ENCODE assay signal across 21 cellular contexts in genomic region chr1:20087668-20088067, GRCh38. TPM values are rescaled to one million over a fixed set of nuclear protein-coding genes. Genes with fewer than 3 reads are reported as not detected.
A peak's percentile ranks its signal among the peaks of the same experiment; 100 is the strongest.
DNase-seq lines count a peak whose midpoint lies in the region; ATAC-seq, FAIRE-seq and TF ChIP-seq lines count a peak whose summit lies in the region.
"Had no signal": no experiment of that assay in that cellular context is flagged by ENCODE, and none has a peak within 500 bp of the region (broad histone marks: within the 10 kb centered on the region; RNA-seq: fewer than 3 reads in every experiment).

No MANE protein-coding gene starts in this region.

- H4K20me1 ChIP-seq in Loucy (ENCODE audit: insufficient read depth, low read length, poor library complexity, severe bottlenecking): no peaks in the 10 kb centered on the region
- H4K20me1 ChIP-seq in H1 (replicated peaks in 1 of 2; ENCODE audit: control insufficient read depth in 1 of 2, insufficient read depth in 2 of 2, low read length in 2 of 2): no peaks in the 10 kb centered on the region

- H2AFZ ChIP-seq in Loucy (ENCODE audit: low read length) (no peak overlapping the region), H1 (ENCODE audit: low read length) (no peak overlapping the region)

- no peak overlapping the region for H3K14ac ChIP-seq in H1 (ENCODE audit: insufficient read length)

- no peak overlapping the region for H3K23ac ChIP-seq in H1 (ENCODE audit: insufficient read length)

- H3K9me3 ChIP-seq in left ventricle myocardium inferior (replicated peaks) (no peaks in the 10 kb centered on the region), right cardiac atrium (ENCODE audit: control insufficient read depth, low read length) (no peaks in the 10 kb centered on the region), Loucy (ENCODE audit: insufficient read depth, low read depth, low read length) (no peaks in the 10 kb centered on the region), H1 (ENCODE audit: insufficient read depth in 2 of 2, low read depth in 1 of 2, low read length in 1 of 2) (no peaks in the 10 kb centered on the region)
- H3K9me3 ChIP-seq: Caco-2, transverse colon had no signal

- H3K9me3 Mint-ChIP-seq in stimulated activated naive B cell treated with anti-CD40 and anti-IgM and Interleukin-4, amounts not matched to agents 10 μg/mL and 1 μg/mL and 100 μg/mL, for 72 hours: peaks cover 0 to 1% of the 10 kb centered on the region in 2 donors
- H3K9me3 Mint-ChIP-seq in osteocyte (ENCODE audit: unreplicated experiment): no peaks in the 10 kb centered on the region
- H3K9me3 Mint-ChIP-seq: effector memory CD8-positive, alpha-beta T cell; memory B cell; stimulated activated effector memory CD8-positive, alpha-beta T cell treated with anti-CD3 and anti-CD28 coated beads, Interleukin-12 subunit alpha, Interleukin-12 subunit beta, amount 100 ng/mL, for 72 hours; T-helper 1 cell treated with Interleukin-12 subunit alpha and Interleukin-12 subunit beta and Interleukin-4 antibody, amounts not matched to agents 30 μg/mL and 1 μg/mL, for 36 hours had no signal

- H3K27ac Mint-ChIP-seq in stimulated activated naive B cell treated with anti-CD40 and anti-IgM and Interleukin-4, amounts not matched to agents 10 μg/mL and 1 μg/mL and 100 μg/mL, for 72 hours: no peak overlapping the region
- no peak overlapping the region for H3K27ac Mint-ChIP-seq in osteocyte (ENCODE audit: unreplicated experiment)
- H3K27ac Mint-ChIP-seq: activated naive CD8-positive, alpha-beta T cell; effector memory CD8-positive, alpha-beta T cell; memory B cell; stimulated activated effector memory CD8-positive, alpha-beta T cell treated with anti-CD3 and anti-CD28 coated beads, Interleukin-12 subunit alpha, Interleukin-12 subunit beta, amount 100 ng/mL, for 72 hours; T-helper 1 cell treated with Interleukin-12 subunit alpha and Interleukin-12 subunit beta and Interleukin-4 antibody, amounts not matched to agents 30 μg/mL and 1 μg/mL, for 36 hours had no signal

- TF ChIP-seq EP300 in H1 (IDR thresholded peaks at IDR 0.05; ENCODE audit: borderline replicate concordance in 1 of 2, low read depth in 2 of 2, low read length in 2 of 2): no peak

- TF ChIP-seq CTCF in left ventricle myocardium inferior (IDR thresholded peaks at IDR 0.05; ENCODE audit: borderline replicate concordance) (peak; percentile 36), Loucy (conservative IDR thresholded peaks at IDR 0.05; ENCODE audit: low read length) (peak; percentile 56), H1 (IDR thresholded peaks at IDR 0.05; ENCODE audit: control extremely low read depth in 1 of 3, insufficient read depth in 1 of 3, low read depth in 1 of 3, low read length in 3 of 3) (peak; percentile 18 to 43 (median 31)), osteocyte (IDR thresholded peaks at IDR 0.05) (no peak)

- H2BK15ac ChIP-seq in H1 (ENCODE audit: low read length): no peak overlapping the region

- H2BK20ac ChIP-seq in H1 (ENCODE audit: low read length): no peak overlapping the region

- H4K8ac ChIP-seq in H1 (ENCODE audit: extremely low read depth, insufficient read depth, low read length): no peak overlapping the region

- H4K91ac ChIP-seq in H1 (replicated peaks; ENCODE audit: insufficient read length, low read length): no peak overlapping the region

- H3K79me2 ChIP-seq in Loucy (ENCODE audit: insufficient read depth, low read length) (no peaks in the 10 kb centered on the region), H1 (ENCODE audit: control insufficient read depth in 1 of 2, insufficient read depth in 2 of 2, low read length in 2 of 2) (no peaks in the 10 kb centered on the region)

- no peak overlapping the region for H4K5ac ChIP-seq in H1 (ENCODE audit: insufficient read length, low read depth, low read length)

- H3K4me3 ChIP-seq in left ventricle myocardium inferior (no peak overlapping the region), right cardiac atrium (ENCODE audit: low read length) (no peak overlapping the region), Loucy (ENCODE audit: low read length, poor library complexity, severe bottlenecking) (no peak overlapping the region), H1 (ENCODE audit: extremely low read depth in 1 of 4, insufficient read depth in 2 of 4, low read depth in 3 of 4, low read length in 4 of 4) (no peak overlapping the region)
- H3K4me3 ChIP-seq: transverse colon had no signal

- H3K4ac ChIP-seq in H1 (replicated peaks; ENCODE audit: insufficient read length, low read depth, low read length): no peak overlapping the region

- no peaks in the 10 kb centered on the region for H3K23me2 ChIP-seq in H1 (ENCODE audit: low read depth, low read length)

- peaks cover 10 to 15% of the 10 kb centered on the region in 2 donors for H3K27me3 Mint-ChIP-seq in stimulated activated naive B cell treated with anti-CD40 and anti-IgM and Interleukin-4, amounts not matched to agents 10 μg/mL and 1 μg/mL and 100 μg/mL, for 72 hours
- H3K27me3 Mint-ChIP-seq in osteocyte (ENCODE audit: unreplicated experiment): peaks cover 7% of the 10 kb centered on the region
- H3K27me3 Mint-ChIP-seq: activated naive CD8-positive, alpha-beta T cell had no signal

- no peak overlapping the region for H2AK5ac ChIP-seq in H1 (ENCODE audit: low read depth, low read length)

- H3K4me1 ChIP-seq in left ventricle myocardium inferior: peaks cover 38% of the 10 kb centered on the region
- peaks cover 16% of the 10 kb centered on the region for H3K4me1 ChIP-seq in right cardiac atrium (ENCODE audit: control insufficient read depth, insufficient read depth, low read length)
- H3K4me1 ChIP-seq in Loucy (ENCODE audit: insufficient read depth, low read length, poor library complexity, severe bottlenecking): peaks cover 1% of the 10 kb centered on the region
- H3K4me1 ChIP-seq in H1 (replicated peaks in 1 of 4; ENCODE audit: control insufficient read depth in 3 of 4, insufficient read depth in 4 of 4, low read length in 3 of 4): no peaks in the 10 kb centered on the region; a peak in 1 of 7 replicates
- H3K4me1 ChIP-seq: transverse colon had no signal

- no peak overlapping the region for H2BK120ac ChIP-seq in H1 (replicated peaks; ENCODE audit: low read depth, low read length)

- peaks cover 77% of the 10 kb centered on the region for H3K36me3 ChIP-seq in left ventricle myocardium inferior
- no peaks in the 10 kb centered on the region for H3K36me3 ChIP-seq in Loucy (ENCODE audit: insufficient read depth, low read length)
- H3K36me3 ChIP-seq in H1 (ENCODE audit: control insufficient read depth in 2 of 4, insufficient read depth in 4 of 4, low read length in 3 of 4): no peaks in the 10 kb centered on the region
- H3K36me3 ChIP-seq: transverse colon had no signal

- H3K27me3 ChIP-seq in left ventricle myocardium inferior (ENCODE audit: low read depth) (no peaks in the 10 kb centered on the region), right cardiac atrium (ENCODE audit: control insufficient read depth, insufficient read depth) (no peaks in the 10 kb centered on the region), Loucy (ENCODE audit: insufficient read depth, low read length, poor library complexity, severe bottlenecking) (no peaks in the 10 kb centered on the region), H1 (replicated peaks in 1 of 4; ENCODE audit: control insufficient read depth in 3 of 4, extremely low read depth in 1 of 4, insufficient read depth in 3 of 4, low read length in 3 of 4) (no peaks in the 10 kb centered on the region; a peak in 1 of 7 replicates)
- H3K27me3 ChIP-seq: transverse colon had no signal

- no peaks in the 10 kb centered on the region for H3K9me2 ChIP-seq in Loucy (replicated peaks; ENCODE audit: low read depth, low read length)

- H3K9ac ChIP-seq in Loucy (ENCODE audit: low read depth, low read length, poor library complexity, severe bottlenecking) (no peak overlapping the region), H1 (replicated peaks in 1 of 4; ENCODE audit: extremely low read depth in 1 of 4, low read depth in 3 of 4, low read length in 3 of 4) (no peak overlapping the region)

- H3F3A ChIP-seq in Loucy (ENCODE audit: low read depth): no peaks in the 10 kb centered on the region

- H2BK12ac ChIP-seq in H1 (ENCODE audit: low read depth, low read length): no peak overlapping the region

- no peaks in the 10 kb centered on the region for H3K36me3 Mint-ChIP-seq in stimulated activated naive B cell treated with anti-CD40 and anti-IgM and Interleukin-4, amounts not matched to agents 10 μg/mL and 1 μg/mL and 100 μg/mL, for 72 hours
- H3K36me3 Mint-ChIP-seq in osteocyte (ENCODE audit: unreplicated experiment): no peaks in the 10 kb centered on the region
- H3K36me3 Mint-ChIP-seq: activated naive CD8-positive, alpha-beta T cell; stimulated activated effector memory CD8-positive, alpha-beta T cell treated with anti-CD3 and anti-CD28 coated beads, Interleukin-12 subunit alpha, Interleukin-12 subunit beta, amount 100 ng/mL, for 72 hours had no signal

- H3K4me2 ChIP-seq in Loucy (ENCODE audit: low read depth, low read length, poor library complexity, severe bottlenecking) (no peak overlapping the region), H1 (ENCODE audit: insufficient read depth in 1 of 2, low read depth in 2 of 2, low read length in 2 of 2) (no peak overlapping the region)

- CTCF ChIA-PET in H1 (lab: Charles Lee; ENCODE audit: partially characterized antibody): interaction anchor here (0.6 to 1.3 kb wide), 4 partner anchors 14 to 92 kb away, joined by 3 to 5 read pairs (median 3); no protein-coding TSS in a partner anchor

- H3K27ac ChIP-seq in left ventricle myocardium inferior (replicated peaks) (no peak overlapping the region), right cardiac atrium (ENCODE audit: low read length) (no peak overlapping the region), H1 (ENCODE audit: low read depth, low read length) (no peak overlapping the region)
- H3K27ac ChIP-seq: transverse colon had no signal

- POLR2A ChIA-PET in H1 (lab: Charles Lee; ENCODE audit: partially characterized antibody): interaction anchor here (0.7 kb wide), 1 partner anchor 25 kb away, joined by 3 read pairs; no protein-coding TSS in a partner anchor

- TF ChIP-seq RAD21 in H1 (IDR thresholded peaks at IDR 0.05 in 1 of 2, conservative IDR thresholded peaks at IDR 0.05 in 1 of 2; ENCODE audit: low read depth in 2 of 2, low read length in 2 of 2): peak; percentile 7 to 42; a peak in 2 of 4 replicates

- no peak for TF ChIP-seq POLR2A in H1 (IDR thresholded peaks at IDR 0.05; ENCODE audit: control extremely low read depth in 1 of 2, low read depth in 2 of 2, low read length in 2 of 2)

- peaks cover 8 to 26% of the 10 kb centered on the region in 2 donors for H3K4me1 Mint-ChIP-seq in stimulated activated naive B cell treated with anti-CD40 and anti-IgM and Interleukin-4, amounts not matched to agents 10 μg/mL and 1 μg/mL and 100 μg/mL, for 72 hours
- H3K4me1 Mint-ChIP-seq in osteocyte (ENCODE audit: unreplicated experiment): no peaks in the 10 kb centered on the region
- H3K4me1 Mint-ChIP-seq: stimulated activated effector memory CD8-positive, alpha-beta T cell treated with anti-CD3 and anti-CD28 coated beads, Interleukin-12 subunit alpha, Interleukin-12 subunit beta, amount 100 ng/mL, for 72 hours had no signal

- no peak for ATAC-seq in right cardiac atrium
- peak; percentile 51 to 54 for ATAC-seq in stimulated activated naive B cell treated with anti-CD40 and anti-IgM and Interleukin-4, amounts not matched to agents 10 μg/mL and 1 μg/mL and 100 μg/mL, for 72 hours (replicated peaks)
- ATAC-seq: effector memory CD8-positive, alpha-beta T cell; stimulated activated effector memory CD8-positive, alpha-beta T cell treated with anti-CD3 and anti-CD28 coated beads, Interleukin-12 subunit alpha, Interleukin-12 subunit beta, amount 100 ng/mL, for 72 hours had no signal

- DNase-seq in left ventricle myocardium inferior (no peak), right cardiac atrium (no peak), H1 (ENCODE audit: low read depth in 1 of 2, low spot score in 2 of 2) (no peak), NCI-H1417 (lab: John Stamatoyannopoulos, UW) (no peak), osteocyte (ENCODE audit: extremely low spot score, unreplicated experiment) (no peak), OCI-M2 (lab: John Stamatoyannopoulos, UW; ENCODE audit: unreplicated experiment) (no peak)
- DNase-seq in stimulated activated naive B cell treated with anti-CD40 and anti-IgM and Interleukin-4, amounts not matched to agents 10 μg/mL and 1 μg/mL and 100 μg/mL, for 72 hours: no peak
- DNase-seq: Caco-2; effector memory CD8-positive, alpha-beta T cell; foreskin melanocyte; GDM1; NCI-H146; NCI-H510A; transverse colon had no signal

- H3K56ac ChIP-seq in H1 (replicated peaks; ENCODE audit: insufficient read length, low read depth, low read length): no peak overlapping the region

- FAIRE-seq in H1 (lab: Jason Lieb, UNC): no peak

- 56% methylated on average over 4 of the region's 4 CpGs for WGBS in right cardiac atrium
- WGBS in H1 (ENCODE audit: extremely low coverage in 1 of 2, insufficient coverage in 1 of 2, insufficient read length in 1 of 2, insufficient replicate concordance in 2 of 2, low coverage in 1 of 2, low lambda C conversion rate in 2 of 2, missing lambda C conversion rate in 1 of 2), 2 experiments: 82% methylated on average over 4 of the region's 4 CpGs; no CpG with 5 or more reads in 1 of the 2 experiments

- H3K18ac ChIP-seq in H1 (ENCODE audit: extremely low read depth, low read length): no peak overlapping the region

- H3K4me3 Mint-ChIP-seq in stimulated activated naive B cell treated with anti-CD40 and anti-IgM and Interleukin-4, amounts not matched to agents 10 μg/mL and 1 μg/mL and 100 μg/mL, for 72 hours: no peak overlapping the region
- no peak overlapping the region for H3K4me3 Mint-ChIP-seq in osteocyte (ENCODE audit: unreplicated experiment)
- H3K4me3 Mint-ChIP-seq: activated naive CD8-positive, alpha-beta T cell; effector memory CD8-positive, alpha-beta T cell; memory B cell; stimulated activated effector memory CD8-positive, alpha-beta T cell treated with anti-CD3 and anti-CD28 coated beads, Interleukin-12 subunit alpha, Interleukin-12 subunit beta, amount 100 ng/mL, for 72 hours; T-helper 1 cell treated with Interleukin-12 subunit alpha and Interleukin-12 subunit beta and Interleukin-4 antibody, amounts not matched to agents 30 μg/mL and 1 μg/mL, for 36 hours had no signal

- H2BK5ac ChIP-seq in H1 (ENCODE audit: low read depth, low read length): no peak overlapping the region

- intact Hi-C loops in left ventricle myocardium inferior (cut with micrococcal nuclease) (no loop called here), right cardiac atrium (cut with DNase I) (no loop called here)

- no peaks in the 10 kb centered on the region for H3K79me1 ChIP-seq in H1 (ENCODE audit: low read depth, low read length)

RNA-seq across cellular contexts. Expression of gene PLA2G5, which starts 17.7 kb away (rescaled TPM):
- 51.4 TPM for total RNA-seq in left ventricle myocardium inferior
- 100 to 1,000 TPM in 2 of 4 donors, 10 to 100 TPM in 2; 91.6 to 122 (median 101) TPM for total RNA-seq in right cardiac atrium
- 165 TPM for polyA plus RNA-seq in right cardiac atrium
- not detected in 2 replicates for total RNA-seq in H1 (2021; fragmentation: NEBNext Ultra II Directional; extraction: Animal tissue kit (Norgen Biotek cat#: 25700))
- 0.05 TPM in 1 of 2 replicates, not detected in the other for polyA plus RNA-seq in H1 (2011; rRNA removed)
- not detected for polyA plus RNA-seq in H1 (2011; cell fraction: cytosol; rRNA removed)
- 0.19 TPM for polyA plus RNA-seq in H1 (2011; cell fraction: nucleus; rRNA removed)
- polyA plus RNA-seq in H1 (2012, experiment 1 of 2): 0.16 TPM in 1 of 4 replicates, not detected in the others
- not detected for polyA plus RNA-seq in H1 (2012, experiment 2 of 2)
- not detected for polyA plus RNA-seq in H1 (2013, experiment 1 of 2)
- not detected for polyA plus RNA-seq in H1 (2013, experiment 2 of 2)
- not detected in 2 replicates for polyA minus RNA-seq in H1 (2011; rRNA and poly(A)+ RNA removed)
- polyA minus RNA-seq in H1 (2011; cell fraction: cytosol; rRNA and poly(A)+ RNA removed): not detected
- not detected for polyA minus RNA-seq in H1 (2011; cell fraction: nucleus; rRNA and poly(A)+ RNA removed)
- total RNA-seq in osteocyte: not detected in 2 replicates
- total RNA-seq: Caco-2, RPMI7951 had no signal

RNA-seq across cellular contexts. Expression of gene PLA2G2D, which starts 31.7 kb away (rescaled TPM):
- total RNA-seq in left ventricle myocardium inferior (not detected), right cardiac atrium (not detected), osteocyte (not detected in 2 replicates)
- polyA plus RNA-seq in right cardiac atrium (not detected), H1 (2011; rRNA removed) (not detected in 2 replicates)
- not detected in 2 replicates for total RNA-seq in H1 (2021; fragmentation: NEBNext Ultra II Directional; extraction: Animal tissue kit (Norgen Biotek cat#: 25700))
- not detected for polyA plus RNA-seq in H1 (2011; cell fraction: cytosol; rRNA removed)
- not detected for polyA plus RNA-seq in H1 (2011; cell fraction: nucleus; rRNA removed)
- polyA plus RNA-seq in H1 (2012, experiment 1 of 2): not detected in 4 replicates
- not detected for polyA plus RNA-seq in H1 (2012, experiment 2 of 2)
- polyA plus RNA-seq in H1 (2013, experiment 1 of 2): not detected
- not detected for polyA plus RNA-seq in H1 (2013, experiment 2 of 2)
- polyA minus RNA-seq in H1 (2011; rRNA and poly(A)+ RNA removed): not detected in 2 replicates
- not detected for polyA minus RNA-seq in H1 (2011; cell fraction: cytosol; rRNA and poly(A)+ RNA removed)
- polyA minus RNA-seq in H1 (2011; cell fraction: nucleus; rRNA and poly(A)+ RNA removed): not detected
- total RNA-seq: Caco-2, RPMI7951, skeletal muscle tissue had no signal

RNA-seq across cellular contexts. Expression of gene PLA2G2F, which starts 51.5 kb away (rescaled TPM):
- not detected for total RNA-seq in left ventricle myocardium inferior
- total RNA-seq in right cardiac atrium: not detected
- not detected for polyA plus RNA-seq in right cardiac atrium
- not detected in 2 replicates for total RNA-seq in H1 (2021; fragmentation: NEBNext Ultra II Directional; extraction: Animal tissue kit (Norgen Biotek cat#: 25700))
- polyA plus RNA-seq in H1 (2011; rRNA removed): not detected in 2 replicates
- polyA plus RNA-seq in H1 (2011; cell fraction: cytosol; rRNA removed): not detected
- not detected for polyA plus RNA-seq in H1 (2011; cell fraction: nucleus; rRNA removed)
- not detected in 4 replicates for polyA plus RNA-seq in H1 (2012, experiment 1 of 2)
- not detected for polyA plus RNA-seq in H1 (2012, experiment 2 of 2)
- polyA plus RNA-seq in H1 (2013, experiment 1 of 2): not detected
- polyA plus RNA-seq in H1 (2013, experiment 2 of 2): not detected
- not detected in 2 replicates for polyA minus RNA-seq in H1 (2011; rRNA and poly(A)+ RNA removed)
- not detected for polyA minus RNA-seq in H1 (2011; cell fraction: cytosol; rRNA and poly(A)+ RNA removed)
- not detected for polyA minus RNA-seq in H1 (2011; cell fraction: nucleus; rRNA and poly(A)+ RNA removed)
- not detected in 2 replicates for total RNA-seq in osteocyte
- total RNA-seq: Caco-2, RPMI7951, skeletal muscle tissue had no signal

Comparison
In these comparisons a context has a peak if more than half of its experiments do, and no peak if none do; other contexts are left out.
1. ATAC-seq: peak in stimulated activated naive B cell treated with anti-CD40 and anti-IgM and Interleukin-4, amounts not matched to agents 10 μg/mL and 1 μg/mL and 100 μg/mL, for 72 hours (2 of 2); none in right cardiac atrium (0 of 2).
2. RNA of gene PLA2G5, which starts 17.7 kb away (total RNA-seq): 91.6 to 122 TPM in right cardiac atrium and 51.4 TPM in left ventricle myocardium inferior (single experiment); not detected in H1 and not detected in osteocyte; every median in the first group is over 10 times any median in the second.